13 cellular contexts compared by ENCODE assay signal in genomic region chr1:4696161-4696745, GRCh38. TPM values are rescaled to one million over a fixed set of nuclear protein-coding genes. Genes with fewer than 3 reads are reported as not detected.
DNase-seq lines count a peak whose midpoint lies in the region; TF ChIP-seq lines count a peak whose summit lies in the region.
"Had no signal": no experiment of that assay in that cellular context is flagged by ENCODE, and none has a peak within 500 bp of the region (broad histone marks: within the 10 kb centered on the region; RNA-seq: fewer than 3 reads in every experiment).

No MANE protein-coding gene starts in this region.

- no peaks in the 10 kb centered on the region for H3K4me1 ChIP-seq in osteoblast (ENCODE audit: insufficient read depth, low read length)

- TF ChIP-seq CTCF in osteoblast (IDR thresholded peaks at IDR 0.05; ENCODE audit: extremely low read depth, low read depth, low read length) = no peak

- H3K79me2 ChIP-seq in osteoblast (ENCODE audit: insufficient read depth, low read length) = no peaks in the 10 kb centered on the region

- H3K27me3 ChIP-seq in H7 (ENCODE audit: control insufficient read depth, insufficient read depth, low read length) (no peaks in the 10 kb centered on the region), layer of hippocampus (ENCODE audit: control insufficient read depth, insufficient read depth, low read length) (no peaks in the 10 kb centered on the region), osteoblast (ENCODE audit: insufficient read depth, low read length) (no peaks in the 10 kb centered on the region)
- H3K27me3 ChIP-seq: BLaER1 treated with 17β-estradiol and CSF1 and Interleukin-3, amounts not matched to agents 10 nM and 100 nM had no signal

- H4K20me1 ChIP-seq in osteoblast (ENCODE audit: insufficient read depth, low read length) = no peaks in the 10 kb centered on the region

- peak; percentile 36 for DNase-seq in H7
- peak; percentile 1 for DNase-seq in T1000 (lab: John Stamatoyannopoulos, UW)
- DNase-seq in osteoblast (ENCODE audit: insufficient read length, low spot score, missing footprints) = peak; percentile 79
- DNase-seq in amniotic stem cell (lab: John Stamatoyannopoulos, UW) = no peak
- DNase-seq in NCI-H510A (lab: John Stamatoyannopoulos, UW) = no peak
- DNase-seq in KG1 (lab: John Stamatoyannopoulos, UW) = no peak
- DNase-seq: ACHN; CD4-positive, CD25-positive, alpha-beta regulatory T cell; DMS53; GF-D8 had no signal

- H3K4me2 ChIP-seq in osteoblast (ENCODE audit: insufficient read depth, low read length) = no peak overlapping the region
- H3K4me2 ChIP-seq: BLaER1 treated with 17β-estradiol and CSF1 and Interleukin-3, amounts not matched to agents 10 nM and 100 nM had no signal

- H3K27ac ChIP-seq in layer of hippocampus (ENCODE audit: low read depth, low read length) (peak overlapping the region; percentile 3), osteoblast (ENCODE audit: low read depth, low read length) (no peak overlapping the region)
- H3K27ac ChIP-seq: BLaER1 treated with 17β-estradiol and CSF1 and Interleukin-3, amounts not matched to agents 10 nM and 100 nM had no signal

- H3K36me3 ChIP-seq in H7 (replicated peaks; ENCODE audit: control insufficient read depth, insufficient read depth, low read length) = no peaks in the 10 kb centered on the region
- no peaks in the 10 kb centered on the region for H3K36me3 ChIP-seq in osteoblast (ENCODE audit: insufficient read depth, low read length)
- H3K36me3 ChIP-seq: BLaER1 treated with 17β-estradiol and CSF1 and Interleukin-3, amounts not matched to agents 10 nM and 100 nM had no signal

- no peaks in the 10 kb centered on the region for H3K9me3 ChIP-seq in osteoblast (ENCODE audit: low read depth, low read length)
- H3K9me3 ChIP-seq: BLaER1 treated with 17β-estradiol and CSF1 and Interleukin-3, amounts not matched to agents 10 nM and 100 nM had no signal

- no peak overlapping the region for H3K4me3 ChIP-seq in H7 (ENCODE audit: insufficient read depth, low read depth, low read length)
- no peak overlapping the region for H3K4me3 ChIP-seq in osteoblast (ENCODE audit: insufficient read depth, low read length)
- H3K4me3 ChIP-seq: BLaER1 treated with 17β-estradiol and CSF1 and Interleukin-3, amounts not matched to agents 10 nM and 100 nM had no signal

- H2AFZ ChIP-seq in osteoblast (ENCODE audit: low read length) = no peak overlapping the region

RNA-seq across cellular contexts. Expression of gene AJAP1, which starts 41.8 kb away (rescaled TPM):
- 13.2 and 15.1 TPM in 2 replicates for total RNA-seq in H7 (2014; rRNA removed; shearing (Covaris generic))
- total RNA-seq in osteoblast = 0.29 and 1.1 TPM in 2 replicates
- total RNA-seq: A172 had no signal

Comparison
In these comparisons a context has a peak if more than half of its experiments do, and no peak if none do; other contexts are left out.
1. DNase-seq: peak in H7 (single experiment), T1000 (single experiment) and osteoblast (single experiment); none in amniotic stem cell (single experiment), NCI-H510A (single experiment) and KG1 (single experiment).